ENCODE assay signal across 1 cellular context in genomic region chr2:48419884-48420511, GRCh38.
TF ChIP-seq lines count a peak whose summit lies in the region.

No MANE protein-coding gene starts in this region.

TF ChIP-seq in GM23338, 12 proteins besides CTCF, POLR2A, EP300 and RAD21 (continued from another document):
- TF ChIP-seq ZNF462 (CRISPR knock-in tag; IDR thresholded peaks at IDR 0.05) (no peak), REST (IDR thresholded peaks at IDR 0.05; ENCODE audit: unreplicated experiment) (no peak), EZH2 (IDR thresholded peaks at IDR 0.05; ENCODE audit: low read depth, unreplicated experiment) (no peak), EZH2phosphoT487 (IDR thresholded peaks at IDR 0.05; ENCODE audit: unreplicated experiment) (no peak), POLR2AphosphoS5 (IDR thresholded peaks at IDR 0.05; ENCODE audit: low read depth) (no peak), NANOG (IDR thresholded peaks at IDR 0.05; ENCODE audit: borderline replicate concordance) (no peak), ZNF114 (CRISPR knock-in tag; IDR thresholded peaks at IDR 0.05) (no peak)
